In genomic region chr19:49442354-49442753, GRCh38 we compare ENCODE assay signal across 8 cellular contexts. TPM values are rescaled to one million over a fixed set of nuclear protein-coding genes. Genes with fewer than 3 reads are reported as not detected.
DNase-seq lines count a peak whose midpoint lies in the region; ATAC-seq and TF ChIP-seq lines count a peak whose summit lies in the region.

No MANE protein-coding gene starts in this region.

- no peak overlapping the region for H3K27ac ChIP-seq in Panc1 (ENCODE audit: low read length)

- in situ Hi-C loops in Panc1 (cut with HindIII; ENCODE audit: low pct_unique_long_range_greater_than_20kb, low sequenced_read_pairs), result no loop called here

- no peaks in the 10 kb centered on the region; the same call in 1 of the 2 replicates for H3K4me1 ChIP-seq in Panc1 (ENCODE audit: control insufficient read depth, insufficient read depth, low read length)

- no peaks in the 10 kb centered on the region for H3K9me3 ChIP-seq in Panc1 (ENCODE audit: control insufficient read depth, insufficient read depth, low read depth, low read length)

- POLR2A ChIA-PET in Panc1 (lab: Charles Lee) (interaction anchor here (0.7 kb wide), 1 partner anchor 138 kb away, joined by 9 read pairs; the partner anchor contains the start of gene NOSIP), HEK293T (lab: Yijun Ruan, JAX) (interaction anchor here (0.5 to 3.1 kb wide), 6 partner anchors 9 to 234 kb away, joined by 3 to 20 read pairs (median 5); partner anchors contain the start of genes ALDH16A1, GFY and PIH1D1)

- no peaks in the 10 kb centered on the region for H3K36me3 ChIP-seq in Panc1 (ENCODE audit: control insufficient read depth, insufficient read depth, low read length)

- ATAC-seq in Panc1, result no peak; the same call in 1 of the 2 replicates

- DNase-seq in NCI-H446 treated with DMSO at 0.1 percent for 48 hours (lab: John Stamatoyannopoulos, UW) (peak; percentile 25), NCI-H446 (lab: John Stamatoyannopoulos, UW) (no peak), Panc1 (ENCODE audit: low read depth, low spot score) (no peak), fibroblast of pulmonary artery (ENCODE audit: low read depth) (no peak), HEK293T (ENCODE audit: extremely low spot score) (no peak), HuH-7.5 (ENCODE audit: low spot score) (no peak)
- peak; percentile 48 for DNase-seq in stimulated activated CD8-positive, alpha-beta memory T cell treated with anti-CD3 and anti-CD28 coated beads, Interleukin-4, amount 100 ng/mL, for 48 hours
- DNase-seq in activated effector memory CD4-positive, alpha-beta T cell treated with Interleukin-2 at 50 U/mL for 16 hours, result no peak

- BruUV-seq in Panc1 (replicated peaks; lab: Mats Ljungman, UMichigan), result no TSS peak

- CTCF ChIA-PET in Panc1 (lab: Charles Lee) (no interaction called here), HEK293T (lab: Yijun Ruan, JAX) (interaction anchor here (0.8 to 1.5 kb wide), 4 partner anchors 9 to 217 kb away, joined by 3 to 4 read pairs (median 4); partner anchors contain the start of genes ALDH16A1 and PIH1D1)

- H3K27me3 ChIP-seq in Panc1 (ENCODE audit: control insufficient read depth, insufficient read depth, low read length), result peaks cover 9% of the 10 kb centered on the region; the same call in 1 of the 2 replicates

- H3K4me3 ChIP-seq in Panc1 (ENCODE audit: low read depth in 2 of 2, low read length in 2 of 2), result peak overlapping the region; percentile 61 to 62
- peak overlapping the region; percentile 66 for H3K4me3 ChIP-seq in fibroblast of pulmonary artery (replicated peaks; ENCODE audit: low read depth, low read length)

- intact Hi-C loops in Panc1 (cut with micrococcal nuclease; ENCODE audit: unreplicated experiment), result loop anchor here (5.0 kb wide), 1 partner anchor 50 kb away; no protein-coding TSS in a partner anchor

- TF ChIP-seq CTCF in Panc1 (IDR thresholded peaks at IDR 0.05) (no peak), fibroblast of pulmonary artery (IDR thresholded peaks at IDR 0.05; ENCODE audit: low read length, missing control alignments) (no peak)

TF ChIP-seq in HEK293T, 16 proteins besides CTCF, POLR2A, EP300 and RAD21:
- TF ChIP-seq HDGF (IDR thresholded peaks at IDR 0.05; ENCODE audit: borderline replicate concordance), result no peak
- no peak for TF ChIP-seq L3MBTL2 (conservative IDR thresholded peaks at IDR 0.05)
- no peak for TF ChIP-seq BHLHE40 (IDR thresholded peaks at IDR 0.05; ENCODE audit: borderline replicate concordance)
- TF ChIP-seq CTBP1 (IDR thresholded peaks at IDR 0.05; ENCODE audit: borderline replicate concordance), result no peak
- TF ChIP-seq NFRKB (IDR thresholded peaks at IDR 0.05), result no peak
- no peak for TF ChIP-seq SUZ12 (IDR thresholded peaks at IDR 0.05)
- TF ChIP-seq LEF1 (IDR thresholded peaks at IDR 0.05; ENCODE audit: borderline replicate concordance), result no peak
- TF ChIP-seq TARDBP (IDR thresholded peaks at IDR 0.05), result no peak
- TF ChIP-seq, protein P1, sequence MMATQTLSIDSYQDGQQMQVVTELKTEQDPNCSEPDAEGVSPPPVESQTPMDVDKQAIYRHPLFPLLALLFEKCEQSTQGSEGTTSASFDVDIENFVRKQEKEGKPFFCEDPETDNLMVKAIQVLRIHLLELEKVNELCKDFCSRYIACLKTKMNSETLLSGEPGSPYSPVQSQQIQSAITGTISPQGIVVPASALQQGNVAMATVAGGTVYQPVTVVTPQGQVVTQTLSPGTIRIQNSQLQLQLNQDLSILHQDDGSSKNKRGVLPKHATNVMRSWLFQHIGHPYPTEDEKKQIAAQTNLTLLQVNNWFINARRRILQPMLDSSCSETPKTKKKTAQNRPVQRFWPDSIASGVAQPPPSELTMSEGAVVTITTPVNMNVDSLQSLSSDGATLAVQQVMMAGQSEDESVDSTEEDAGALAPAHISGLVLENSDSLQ (IDR thresholded peaks at IDR 0.05), result no peak
- TF ChIP-seq ZNF384 (IDR thresholded peaks at IDR 0.05), result no peak
- TF ChIP-seq SP1 (IDR thresholded peaks at IDR 0.05), result no peak
- TF ChIP-seq ELF4 (IDR thresholded peaks at IDR 0.05), result no peak
- TF ChIP-seq ARNT (IDR thresholded peaks at IDR 0.05), result no peak
- no peak for TF ChIP-seq FOXK2 (IDR thresholded peaks at IDR 0.05)
- no peak for TF ChIP-seq FOXA1 (IDR thresholded peaks at IDR 0.05)
- TF ChIP-seq FOXM1 (IDR thresholded peaks at IDR 0.05; ENCODE audit: borderline replicate concordance), result no peak
TF ChIP-seq in HEK293T: peak in this region for 0.

RNA-seq across cellular contexts. Expression of gene SLC17A7, which starts 1.0 kb away (rescaled TPM):
- total RNA-seq in Panc1 (2021; ENCODE audit: unreplicated experiment), result 1.2 TPM
- 1.7 TPM for polyA plus RNA-seq in Panc1 (2012; ENCODE audit: insufficient read length)

RNA-seq across cellular contexts. Expression of gene PIH1D1, which starts 9.3 kb away (rescaled TPM):
- 78.5 TPM for total RNA-seq in Panc1 (2021; ENCODE audit: unreplicated experiment)
- 72.4 TPM for polyA plus RNA-seq in Panc1 (2012; ENCODE audit: insufficient read length)

RNA-seq across cellular contexts. Expression of gene ALDH16A1, which starts 10.7 kb away (rescaled TPM):
- 19.6 TPM for total RNA-seq in Panc1 (2021; ENCODE audit: unreplicated experiment)
- 31.7 TPM for polyA plus RNA-seq in Panc1 (2012; ENCODE audit: insufficient read length)

RNA-seq across cellular contexts. Expression of gene GFY, which starts 17.2 kb away (rescaled TPM):
- total RNA-seq in Panc1 (2021; ENCODE audit: unreplicated experiment), result not detected
- not detected for polyA plus RNA-seq in Panc1 (2012; ENCODE audit: insufficient read length)

RNA-seq across cellular contexts. Expression of gene PTH2, which starts 19.1 kb away (rescaled TPM):
- total RNA-seq in Panc1 (2021; ENCODE audit: unreplicated experiment), result not detected
- not detected for polyA plus RNA-seq in Panc1 (2012; ENCODE audit: insufficient read length)

Comparison
In these comparisons a context has a peak if more than half of its experiments do, and no peak if none do; other contexts are left out.
1. DNase-seq: peak in NCI-H446 treated with DMSO at 0.1 percent for 48 hours (single experiment) and stimulated activated CD8-positive, alpha-beta memory T cell treated with anti-CD3 and anti-CD28 coated beads, Interleukin-4, amount 100 ng/mL, for 48 hours (single experiment); none in NCI-H446 (0 of 2), Panc1 (single experiment), fibroblast of pulmonary artery (single experiment), HEK293T (single experiment), activated effector memory CD4-positive, alpha-beta T cell treated with Interleukin-2 at 50 U/mL for 16 hours (single experiment) and HuH-7.5 (single experiment).